8 cellular contexts compared by ENCODE assay signal in the genomic region with DNA sequence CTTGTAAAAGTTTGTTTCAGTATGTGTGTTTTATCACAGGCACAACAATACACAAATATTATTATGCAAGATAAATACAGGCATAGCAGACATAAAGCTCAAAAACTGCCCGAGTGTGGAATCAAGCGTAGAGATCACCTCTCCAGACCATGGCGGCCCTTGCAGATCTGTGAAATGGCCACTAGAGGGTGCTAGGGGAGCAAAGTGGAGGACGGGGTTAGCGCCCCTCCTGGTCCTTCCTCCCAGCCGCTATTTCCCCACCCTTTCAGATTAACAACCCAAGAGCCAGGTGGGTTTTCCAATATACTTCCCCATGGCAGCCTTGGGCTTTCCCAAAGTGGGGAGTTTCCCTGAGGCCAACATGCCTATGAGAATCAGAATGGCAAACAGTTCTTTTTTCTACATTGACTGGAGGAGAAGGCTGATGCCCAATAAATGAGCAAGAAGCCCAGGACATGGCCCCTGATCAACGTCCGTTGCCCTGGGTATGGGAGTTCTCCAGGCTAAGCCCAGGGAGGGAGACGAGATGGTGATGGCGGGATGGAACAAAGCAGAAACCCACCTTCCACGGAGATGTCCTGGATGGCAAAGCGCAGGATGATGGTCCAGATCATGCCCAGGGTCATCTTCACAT.
DNase-seq lines count a peak whose midpoint lies in the region; ATAC-seq, FAIRE-seq and TF ChIP-seq lines count a peak whose summit lies in the region.

No MANE protein-coding gene starts in this region.

- H3K36me3 ChIP-seq in HepG2 (replicated peaks in 1 of 2; ENCODE audit: control insufficient read depth in 1 of 2, insufficient read depth in 2 of 2, low read length in 2 of 2) = peaks cover 38 to 74% of the 10 kb centered on the region in 2 experiments

- H3K27me3 Mint-ChIP-seq in activated CD4-positive, alpha-beta T cell treated with anti-CD3 and anti-CD28 coated beads, Interleukin-2, amount 10 ng/mL, durations not matched to agents 7 days and 5 days = no peaks in the 10 kb centered on the region

- POLR2A ChIA-PET in activated CD4-positive, alpha-beta T cell treated with anti-CD3 and anti-CD28 coated beads, Interleukin-2, amount 10 ng/mL, durations not matched to agents 7 days and 5 days (lab: Charles Lee) = no interaction called here
- POLR2A ChIA-PET in HepG2 (lab: Yijun Ruan, JAX) = interaction anchor here (1.0 to 1.3 kb wide), 2 partner anchors 28 to 66 kb away, joined by 3 read pairs; no protein-coding TSS in a partner anchor

- peaks cover 3% of the 10 kb centered on the region for H3K9me3 Mint-ChIP-seq in activated CD4-positive, alpha-beta T cell treated with anti-CD3 and anti-CD28 coated beads, Interleukin-2, amount 10 ng/mL, durations not matched to agents 7 days and 5 days

- BruUV-seq in HepG2 (replicated peaks; lab: Mats Ljungman, UMichigan) = TSS peak; percentile 23

- peaks cover 6% of the 10 kb centered on the region for H3K36me3 Mint-ChIP-seq in activated CD4-positive, alpha-beta T cell treated with anti-CD3 and anti-CD28 coated beads, Interleukin-2, amount 10 ng/mL, durations not matched to agents 7 days and 5 days (ENCODE audit: low read depth)

- peak overlapping the region; percentile 10 for H3K4me3 ChIP-seq in coronary artery
- no peak overlapping the region for H3K4me3 ChIP-seq in HepG2 (replicated peaks in 1 of 3; ENCODE audit: insufficient read depth in 1 of 3, low read depth in 2 of 3, low read length in 3 of 3)

- H3K79me2 ChIP-seq in HepG2 (ENCODE audit: insufficient read depth, low read length) = peaks cover 8% of the 10 kb centered on the region

- H3K4me2 ChIP-seq in HepG2 (ENCODE audit: low read depth, low read length) = no peak overlapping the region

- no peak for TF ChIP-seq POLR2A in HepG2 (IDR thresholded peaks at IDR 0.05; ENCODE audit: insufficient read depth in 1 of 2, low read depth in 2 of 2, low read length in 2 of 2)

- H3K4me1 ChIP-seq in HepG2 (ENCODE audit: insufficient read depth, low read length) = peaks cover 13% of the 10 kb centered on the region

- H2AFZ ChIP-seq in HepG2 (ENCODE audit: low read length) = no peak overlapping the region

- TF ChIP-seq EP300 in HepG2 (IDR thresholded peaks at IDR 0.05; ENCODE audit: low read depth in 2 of 2, low read length in 2 of 2) = no peak
- TF ChIP-seq EP300 in HepG2 (CRISPR knock-in tag; IDR thresholded peaks at IDR 0.05; ENCODE audit: borderline replicate concordance) = no peak

- H3K4me1 Mint-ChIP-seq in activated CD4-positive, alpha-beta T cell treated with anti-CD3 and anti-CD28 coated beads, Interleukin-2, amount 10 ng/mL, durations not matched to agents 7 days and 5 days = peaks cover 19% of the 10 kb centered on the region

- DNase-seq in ELF-1 (ENCODE audit: low read depth, low spot score) (peak; percentile 86), NCI-H524 (lab: John Stamatoyannopoulos, UW) (peak; percentile 75 to 88), coronary artery (ENCODE audit: low spot score) (no peak), HepG2 (ENCODE audit: low spot score) (peak; percentile 74)
- DNase-seq in activated CD4-positive, alpha-beta T cell treated with anti-CD3 and anti-CD28 coated beads, Interleukin-2, amount 10 ng/mL, durations not matched to agents 7 days and 5 days = peak; percentile 86
- DNase-seq in stimulated activated CD4-positive, alpha-beta T cell treated with anti-CD3 and anti-CD28 coated beads, TNF-alpha, amount 100 ng/mL, for 24 hours (ENCODE audit: low read depth in 3 of 3) = peak; percentile 64 to 75 (median 71)

- peak; percentile 91 for TF ChIP-seq CTCF in coronary artery (IDR thresholded peaks at IDR 0.05)
- peak; percentile 93 for TF ChIP-seq CTCF in HepG2 (CRISPR knock-in tag; IDR thresholded peaks at IDR 0.05)

- CTCF ChIA-PET in activated CD4-positive, alpha-beta T cell treated with anti-CD3 and anti-CD28 coated beads, Interleukin-2, amount 10 ng/mL, durations not matched to agents 7 days and 5 days (lab: Charles Lee) = interaction anchor here (0.6 to 1.9 kb wide), 12 partner anchors 9 to 436 kb away, joined by 3 to 13 read pairs (median 4); no protein-coding TSS in a partner anchor
- CTCF ChIA-PET in HepG2 (lab: Yijun Ruan, JAX; ENCODE audit: low intra/inter-chr PET ratio, low total read pairs) = interaction anchor here (1.3 to 3.2 kb wide), 6 partner anchors 13 to 195 kb away, joined by 3 to 25 read pairs (median 14); no protein-coding TSS in a partner anchor

- H4K20me1 ChIP-seq in HepG2 (ENCODE audit: insufficient read depth, low read length) = 0 out of 2 replicates have a peak, but pooled peaks cover 5% of the 10 kb centered on the region

- peak overlapping the region; percentile 63 to 84 for H3K27ac ChIP-seq in coronary artery
- no peak overlapping the region for H3K27ac ChIP-seq in HepG2 (ENCODE audit: extremely low read length, insufficient read depth, low read length)

- peak; percentile 91 for TF ChIP-seq RAD21 in HepG2 (CRISPR knock-in tag; IDR thresholded peaks at IDR 0.05)

- intact Hi-C loops in HepG2 (cut with micrococcal nuclease; ENCODE audit: unreplicated experiment) = loop anchor here (1.0 to 5.0 kb wide), 5 partner anchors 27 to 196 kb away; a partner anchor contains a TSS

- no peak overlapping the region for H3K9ac ChIP-seq in HepG2 (ENCODE audit: insufficient read depth, low read depth, low read length)

- FAIRE-seq in HepG2 (lab: Jason Lieb, UNC) = peak; percentile 82

- no peak overlapping the region for H3K4me3 Mint-ChIP-seq in activated CD4-positive, alpha-beta T cell treated with anti-CD3 and anti-CD28 coated beads, Interleukin-2, amount 10 ng/mL, durations not matched to agents 7 days and 5 days

- ATAC-seq in HG03108 (IDR thresholded peaks at IDR 0.05; ENCODE audit: unreplicated experiment) (peak; percentile 52), HepG2 (peak; percentile 95), GM21447 (IDR thresholded peaks at IDR 0.05; ENCODE audit: unreplicated experiment) (no peak)

- no peaks in the 10 kb centered on the region for H3K27me3 ChIP-seq in HepG2 (ENCODE audit: control insufficient read depth in 1 of 2, insufficient read depth in 2 of 2, low read length in 2 of 2)

- no peak overlapping the region for H3K27ac Mint-ChIP-seq in activated CD4-positive, alpha-beta T cell treated with anti-CD3 and anti-CD28 coated beads, Interleukin-2, amount 10 ng/mL, durations not matched to agents 7 days and 5 days

- in situ Hi-C loops in HepG2 (cut with HindIII; ENCODE audit: extremely low pct_ligation_motif_present, low pct_unique_long_range_greater_than_20kb) = no loop called here

- WGBS in HepG2 (ENCODE audit: low lambda C conversion rate) = 56% methylated on average over 12 of the region's 12 CpGs

- H3K9me3 ChIP-seq in HepG2 (ENCODE audit: low read length) = no peaks in the 10 kb centered on the region

TF ChIP-seq in HepG2, 621 proteins besides CTCF, POLR2A, EP300 and RAD21 (continues in another document):
- TF ChIP-seq SOX13 (IDR thresholded peaks at IDR 0.05) (no peak), SOX13 (CRISPR knock-in tag; conservative IDR thresholded peaks at IDR 0.05 in 1 of 2, IDR thresholded peaks at IDR 0.05 in 1 of 2) (peak in 1 of 2 experiments; percentile 11; a peak in 1 of 4 replicates), MED1 (CRISPR knock-in tag; IDR thresholded peaks at IDR 0.05) (no peak), SOX6 (IDR thresholded peaks at IDR 0.05) (no peak), SOX6 (CRISPR knock-in tag; IDR thresholded peaks at IDR 0.05) (0 out of 2 replicates have a peak, but pooled peaks have one; percentile 36), ZNF282 (IDR thresholded peaks at IDR 0.05; ENCODE audit: partially characterized antibody) (no peak)
- TF ChIP-seq, protein P1, sequence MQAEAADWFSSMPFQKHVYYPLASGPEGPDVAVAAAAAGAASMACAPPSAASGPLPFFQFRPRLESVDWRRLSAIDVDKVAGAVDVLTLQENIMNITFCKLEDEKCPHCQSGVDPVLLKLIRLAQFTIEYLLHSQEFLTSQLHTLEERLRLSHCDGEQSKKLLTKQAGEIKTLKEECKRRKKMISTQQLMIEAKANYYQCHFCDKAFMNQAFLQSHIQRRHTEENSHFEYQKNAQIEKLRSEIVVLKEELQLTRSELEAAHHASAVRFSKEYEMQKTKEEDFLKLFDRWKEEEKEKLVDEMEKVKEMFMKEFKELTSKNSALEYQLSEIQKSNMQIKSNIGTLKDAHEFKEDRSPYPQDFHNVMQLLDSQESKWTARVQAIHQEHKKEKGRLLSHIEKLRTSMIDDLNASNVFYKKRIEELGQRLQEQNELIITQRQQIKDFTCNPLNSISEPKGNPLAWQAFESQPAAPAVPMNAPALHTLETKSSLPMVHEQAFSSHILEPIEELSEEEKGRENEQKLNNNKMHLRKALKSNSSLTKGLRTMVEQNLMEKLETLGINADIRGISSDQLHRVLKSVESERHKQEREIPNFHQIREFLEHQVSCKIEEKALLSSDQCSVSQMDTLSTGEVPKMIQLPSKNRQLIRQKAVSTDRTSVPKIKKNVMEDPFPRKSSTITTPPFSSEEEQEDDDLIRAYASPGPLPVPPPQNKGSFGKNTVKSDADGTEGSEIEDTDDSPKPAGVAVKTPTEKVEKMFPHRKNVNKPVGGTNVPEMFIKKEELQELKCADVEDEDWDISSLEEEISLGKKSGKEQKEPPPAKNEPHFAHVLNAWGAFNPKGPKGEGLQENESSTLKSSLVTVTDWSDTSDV (CRISPR knock-in tag; IDR thresholded peaks at IDR 0.05) = no peak
- TF ChIP-seq, protein P2, sequence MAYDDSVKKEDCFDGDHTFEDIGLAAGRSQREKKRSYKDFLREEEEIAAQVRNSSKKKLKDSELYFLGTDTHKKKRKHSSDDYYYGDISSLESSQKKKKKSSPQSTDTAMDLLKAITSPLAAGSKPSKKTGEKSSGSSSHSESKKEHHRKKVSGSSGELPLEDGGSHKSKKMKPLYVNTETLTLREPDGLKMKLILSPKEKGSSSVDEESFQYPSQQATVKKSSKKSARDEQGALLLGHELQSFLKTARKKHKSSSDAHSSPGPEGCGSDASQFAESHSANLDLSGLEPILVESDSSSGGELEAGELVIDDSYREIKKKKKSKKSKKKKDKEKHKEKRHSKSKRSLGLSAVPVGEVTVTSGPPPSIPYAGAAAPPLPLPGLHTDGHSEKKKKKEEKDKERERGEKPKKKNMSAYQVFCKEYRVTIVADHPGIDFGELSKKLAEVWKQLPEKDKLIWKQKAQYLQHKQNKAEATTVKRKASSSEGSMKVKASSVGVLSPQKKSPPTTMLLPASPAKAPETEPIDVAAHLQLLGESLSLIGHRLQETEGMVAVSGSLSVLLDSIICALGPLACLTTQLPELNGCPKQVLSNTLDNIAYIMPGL (CRISPR knock-in tag; IDR thresholded peaks at IDR 0.05; ENCODE audit: borderline replicate concordance in 1 of 2, low read depth in 1 of 2) = peak; percentile 30 to 38; a peak in 1 of 4 replicates
